In the genomic region with DNA sequence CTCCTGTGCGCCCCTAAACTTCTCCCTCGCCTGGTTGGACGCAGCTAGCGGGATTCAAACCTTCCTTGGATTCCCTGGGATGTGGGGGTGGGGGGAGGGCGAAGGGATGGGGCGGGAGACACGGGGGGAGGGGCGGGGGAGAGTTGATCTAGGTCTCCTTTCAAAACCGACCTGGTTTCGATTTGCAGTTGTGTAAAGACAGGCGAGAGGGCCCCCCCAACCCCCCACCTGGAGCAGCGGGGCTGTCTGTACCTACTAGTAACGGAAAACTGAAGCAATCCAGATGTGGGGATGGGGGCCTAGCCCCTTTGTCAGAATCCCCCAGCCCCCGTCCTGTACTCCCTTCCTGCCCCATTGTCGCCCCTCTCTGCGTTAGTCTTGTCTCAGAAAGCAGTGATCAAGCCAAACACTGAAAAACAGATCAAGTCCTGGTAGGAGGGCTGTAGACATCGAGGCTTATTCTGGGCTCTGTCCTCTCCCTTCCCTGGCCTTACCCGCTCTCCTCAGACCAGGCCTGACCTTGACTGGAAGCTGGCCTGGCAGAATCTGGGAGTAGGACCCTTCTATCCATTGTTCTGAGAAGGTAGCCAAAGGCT, we compare ENCODE assay signal across 13 cellular contexts. TPM values are rescaled to one million over a fixed set of nuclear protein-coding genes. Genes with fewer than 3 reads are reported as not detected.
DNase-seq lines count a peak whose midpoint lies in the region; ATAC-seq and TF ChIP-seq lines count a peak whose summit lies in the region.
"Had no signal": no experiment of that assay in that cellular context is flagged by ENCODE, and none has a peak within 500 bp of the region (broad histone marks: within the 10 kb centered on the region; RNA-seq: fewer than 3 reads in every experiment).

No MANE protein-coding gene starts in this region.

- H3K36me3 ChIP-seq in stomach smooth muscle (ENCODE audit: control insufficient read depth in 2 of 2, insufficient read depth in 2 of 2, low read length in 2 of 2), result no peaks in the 10 kb centered on the region

- H3K36me3 Mint-ChIP-seq in activated naive CD4-positive, alpha-beta T cell treated with anti-CD3 and anti-CD28 coated beads, Interleukin-2, amount 10 ng/mL, durations not matched to agents 7 days and 5 days, result peaks cover 3% of the 10 kb centered on the region
- H3K36me3 Mint-ChIP-seq in activated naive CD4-positive, alpha-beta T cell treated with anti-CD3 and anti-CD28 coated beads, Interleukin-2, amount 50 U/mL, for 72 hours, result peaks cover 0 to 3% of the 10 kb centered on the region in 2 donors
- no peaks in the 10 kb centered on the region for H3K36me3 Mint-ChIP-seq in WTC11

- peaks cover 47% of the 10 kb centered on the region for H3K4me1 ChIP-seq in stomach smooth muscle (ENCODE audit: control insufficient read depth, insufficient read depth, low read length)

- peaks cover 99% of the 10 kb centered on the region for H3K27me3 Mint-ChIP-seq in activated naive CD4-positive, alpha-beta T cell treated with anti-CD3 and anti-CD28 coated beads, Interleukin-2, amount 10 ng/mL, durations not matched to agents 7 days and 5 days
- peaks cover 99% of the 10 kb centered on the region for H3K27me3 Mint-ChIP-seq in WTC11 (ENCODE audit: low read depth)

- peaks cover 31% of the 10 kb centered on the region for H3K4me1 Mint-ChIP-seq in activated naive CD4-positive, alpha-beta T cell treated with anti-CD3 and anti-CD28 coated beads, Interleukin-2, amount 10 ng/mL, durations not matched to agents 7 days and 5 days
- peaks cover 38% of the 10 kb centered on the region for H3K4me1 Mint-ChIP-seq in WTC11

- CTCF ChIA-PET in activated naive CD4-positive, alpha-beta T cell treated with anti-CD3 and anti-CD28 coated beads, Interleukin-2, amount 10 ng/mL, durations not matched to agents 7 days and 5 days (lab: Charles Lee), result interaction anchor here (0.7 to 1.1 kb wide), 4 partner anchors 17 to 54 kb away, joined by 3 to 4 read pairs (median 4); no protein-coding TSS in a partner anchor
- CTCF ChIA-PET in WTC11 (lab: Charles Lee), result interaction anchor here (0.6 to 15.4 kb wide), 5 partner anchors 8 to 89 kb away, joined by 4 to 221 read pairs (median 4); a partner anchor contains a TSS

- peaks cover 91 to 94% of the 10 kb centered on the region in 2 donors for H3K27me3 ChIP-seq in stomach smooth muscle (ENCODE audit: control insufficient read depth in 1 of 2, insufficient read depth in 2 of 2, low read length in 2 of 2)

- no peaks in the 10 kb centered on the region for H3K9me3 ChIP-seq in stomach smooth muscle (ENCODE audit: control insufficient read depth in 2 of 2, low read length in 2 of 2)

- H3K4me3 Mint-ChIP-seq in activated naive CD4-positive, alpha-beta T cell treated with anti-CD3 and anti-CD28 coated beads, Interleukin-2, amount 10 ng/mL, durations not matched to agents 7 days and 5 days, result peak overlapping the region; percentile 75
- H3K4me3 Mint-ChIP-seq in WTC11, result peak overlapping the region; percentile 93

- no peak overlapping the region for H3K27ac Mint-ChIP-seq in activated naive CD4-positive, alpha-beta T cell treated with anti-CD3 and anti-CD28 coated beads, Interleukin-2, amount 10 ng/mL, durations not matched to agents 7 days and 5 days
- no peak overlapping the region for H3K27ac Mint-ChIP-seq in activated naive CD4-positive, alpha-beta T cell treated with anti-CD3 and anti-CD28 coated beads, Interleukin-2, amount 50 U/mL, for 72 hours
- H3K27ac Mint-ChIP-seq in WTC11, result no peak overlapping the region

- H3K9me3 Mint-ChIP-seq in activated naive CD4-positive, alpha-beta T cell treated with anti-CD3 and anti-CD28 coated beads, Interleukin-2, amount 10 ng/mL, durations not matched to agents 7 days and 5 days, result no peaks in the 10 kb centered on the region
- peaks cover 0 to 4% of the 10 kb centered on the region in 2 donors for H3K9me3 Mint-ChIP-seq in activated naive CD4-positive, alpha-beta T cell treated with anti-CD3 and anti-CD28 coated beads, Interleukin-2, amount 50 U/mL, for 72 hours
- H3K9me3 Mint-ChIP-seq in WTC11, result no peaks in the 10 kb centered on the region

- H3K4me3 ChIP-seq in iPS-11a (ENCODE audit: low read depth, low read length) (peak overlapping the region; percentile 17), stomach smooth muscle (ENCODE audit: low read length in 2 of 2) (peak overlapping the region; percentile 36 to 62)

- in situ Hi-C loops in G401 (cut with HindIII; ENCODE audit: low sequenced_read_pairs), result no loop called here

- POLR2A ChIA-PET in WTC11 (lab: Charles Lee), result interaction anchor here (2.0 kb wide), 1 partner anchor 24 kb away, joined by 4 read pairs; no protein-coding TSS in a partner anchor

- no peak overlapping the region for H3K9ac ChIP-seq in stomach smooth muscle (ENCODE audit: low read length in 2 of 2)

- ATAC-seq in activated naive CD4-positive, alpha-beta T cell treated with anti-CD3 and anti-CD28 coated beads, Interleukin-2, amount 50 U/mL, for 72 hours, result no peak
- ATAC-seq in WTC11, result no peak

- no peak for TF ChIP-seq CTCF in WTC11 (IDR thresholded peaks at IDR 0.05)

- peak; percentile 40 for DNase-seq in activated naive CD4-positive, alpha-beta T cell treated with anti-CD3 and anti-CD28 coated beads, Interleukin-2, amount 10 ng/mL, durations not matched to agents 7 days and 5 days
- no peak for DNase-seq in activated naive CD4-positive, alpha-beta T cell treated with anti-CD3 and anti-CD28 coated beads, Interleukin-2, amount 50 U/mL, for 72 hours (ENCODE audit: low spot score in 2 of 2)
- DNase-seq in WTC11 (ENCODE audit: low spot score), result no peak
- DNase-seq in NCI-H2081 (lab: John Stamatoyannopoulos, UW), result no peak
- DNase-seq in G401 (ENCODE audit: low spot score), result no peak
- no peak for DNase-seq in AG20443 (ENCODE audit: low spot score)
- DNase-seq: caudate nucleus, NCI-H2029 treated with DMSO at 0.1 percent for 48 hours, SIG-M5 had no signal

- no peak overlapping the region for H3K27ac ChIP-seq in stomach smooth muscle (ENCODE audit: low read length)

TF ChIP-seq in WTC11, 78 proteins besides CTCF, POLR2A, EP300 and RAD21:
- TF ChIP-seq, protein P1, sequence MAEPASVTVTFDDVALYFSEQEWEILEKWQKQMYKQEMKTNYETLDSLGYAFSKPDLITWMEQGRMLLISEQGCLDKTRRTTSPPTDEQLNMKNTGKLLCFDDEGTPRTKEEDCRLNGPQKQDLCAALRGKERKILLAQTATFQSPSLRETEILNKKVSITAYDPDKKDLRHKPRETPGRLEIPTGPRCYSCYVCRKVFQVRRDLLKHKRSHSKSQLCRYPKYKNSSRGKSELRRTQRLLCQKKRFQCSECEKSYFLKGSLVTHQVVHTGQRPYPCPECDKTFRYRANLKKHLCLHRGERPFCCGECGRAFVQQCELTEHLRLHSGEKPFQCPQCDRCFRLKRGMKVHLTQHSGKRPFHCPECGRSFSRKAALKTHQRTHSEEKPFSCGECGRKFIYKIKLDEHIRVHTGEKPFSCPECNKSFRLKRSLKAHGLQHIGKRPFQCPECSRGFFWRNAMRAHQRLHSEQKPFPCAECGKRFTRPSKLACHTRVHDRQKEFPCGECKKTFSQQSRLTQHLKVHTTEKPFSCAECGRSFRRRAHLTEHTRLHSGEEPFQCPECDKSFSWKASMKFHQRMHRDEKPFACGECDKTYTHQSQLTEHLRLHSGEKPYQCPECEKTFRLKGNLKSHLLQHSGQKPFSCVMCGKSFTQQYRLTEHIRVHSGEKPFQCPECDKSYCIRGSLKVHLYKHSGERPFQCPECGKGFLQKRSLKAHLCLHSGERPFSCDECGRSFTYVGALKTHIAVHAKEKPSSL (CRISPR knock-in tag; conservative IDR thresholded peaks at IDR 0.05), result no peak

RNA-seq across cellular contexts. Expression of a gene that starts 0.9 kb away (rescaled TPM):
- total RNA-seq in activated naive CD4-positive, alpha-beta T cell treated with anti-CD3 and anti-CD28 coated beads, Interleukin-2, amount 50 U/mL, for 72 hours, result under 1 TPM; 0.27 to 0.56 TPM
- 1.3 to 1.8 TPM (median 1.6 TPM) in 3 replicates for total RNA-seq in WTC11 (2021)
- total RNA-seq in G401 (2014; rRNA removed; shearing (Covaris generic)), result 22.6 and 23.7 TPM in 2 replicates
- total RNA-seq: lung microvascular endothelial cell, skeletal muscle tissue had no signal

RNA-seq across cellular contexts. Expression of a gene that starts 25.1 kb away (rescaled TPM):
- total RNA-seq in activated naive CD4-positive, alpha-beta T cell treated with anti-CD3 and anti-CD28 coated beads, Interleukin-2, amount 50 U/mL, for 72 hours, result under 1 TPM in 1 of 2 donors, not detected in 1; 0.10 TPM
- total RNA-seq in WTC11 (2021), result 0.44 to 0.78 TPM (median 0.74 TPM) in 3 replicates
- 6.3 and 11.2 TPM in 2 replicates for total RNA-seq in G401 (2014; rRNA removed; shearing (Covaris generic))
- total RNA-seq: lung microvascular endothelial cell, skeletal muscle tissue had no signal
